Comparison of ENCODE assay signal across 8 cellular contexts in genomic region chr7:36291387-36292316, GRCh38.
DNase-seq lines count a peak whose midpoint lies in the region; ATAC-seq and TF ChIP-seq lines count a peak whose summit lies in the region.

No MANE protein-coding gene starts in this region.

- peak overlapping the region; percentile 10 to 78 (median 58) for H3K4me3 Mint-ChIP-seq in immature natural killer cell

- no peaks in the 10 kb centered on the region for H3K9me3 ChIP-seq in smooth muscle cell (replicated peaks; ENCODE audit: low read depth)

- no peak overlapping the region for H3K27ac Mint-ChIP-seq in immature natural killer cell

- peak; percentile 99 for TF ChIP-seq CTCF in smooth muscle cell (IDR thresholded peaks at IDR 0.05; ENCODE audit: borderline replicate concordance, insufficient read depth, poor library complexity, severe bottlenecking)

- H4K20me1 ChIP-seq in smooth muscle cell (ENCODE audit: low read depth): no peaks in the 10 kb centered on the region

- peaks cover 20 to 35% of the 10 kb centered on the region in 2 donors for H3K4me1 Mint-ChIP-seq in immature natural killer cell

- H3K9me3 Mint-ChIP-seq in immature natural killer cell: no peaks in the 10 kb centered on the region

- H2AFZ ChIP-seq in smooth muscle cell (ENCODE audit: low read depth): peak overlapping the region; percentile 94

- no peak for ATAC-seq in HG03095 (IDR thresholded peaks at IDR 0.05; ENCODE audit: unreplicated experiment)

- H3K9ac ChIP-seq in smooth muscle cell (ENCODE audit: low read depth): no peak overlapping the region

- H3K4me3 ChIP-seq in H7 (ENCODE audit: insufficient read depth, low read depth, low read length): no peak overlapping the region
- peak overlapping the region; percentile 50 for H3K4me3 ChIP-seq in smooth muscle cell

- H3K4me1 ChIP-seq in smooth muscle cell (ENCODE audit: low read depth): no peaks in the 10 kb centered on the region

- H3K27ac ChIP-seq in smooth muscle cell (ENCODE audit: low read depth): peak overlapping the region; percentile 39

- no peaks in the 10 kb centered on the region for H3K79me2 ChIP-seq in smooth muscle cell (ENCODE audit: low read depth)

- no peaks in the 10 kb centered on the region for H3K36me3 Mint-ChIP-seq in immature natural killer cell

- H3K27me3 ChIP-seq in H7 (ENCODE audit: control insufficient read depth, insufficient read depth, low read length) (no peaks in the 10 kb centered on the region), smooth muscle cell (ENCODE audit: low read depth) (no peaks in the 10 kb centered on the region)

- no peaks in the 10 kb centered on the region for H3F3A ChIP-seq in smooth muscle cell (ENCODE audit: low read depth)

- peaks cover 0 to 3% (median 2%) of the 10 kb centered on the region in 3 donors for H3K27me3 Mint-ChIP-seq in immature natural killer cell (ENCODE audit: low read depth in 3 of 3)

- DNase-seq in CMK (ENCODE audit: low read depth): peak; percentile 40
- DNase-seq in H7: peak; percentile 87
- DNase-seq in NCI-H2081 (lab: John Stamatoyannopoulos, UW): peak; percentile 86 to 87
- peak; percentile 61 for DNase-seq in UCSD-AML1 (lab: John Stamatoyannopoulos, UW; ENCODE audit: unreplicated experiment)
- peak; percentile 59 for DNase-seq in brain pericyte (ENCODE audit: low read depth, low spot score)
- peak; percentile 48 to 58 (median 53) for DNase-seq in immature natural killer cell
- peak; percentile 31 for DNase-seq in smooth muscle cell (lab: John Stamatoyannopoulos, UW; ENCODE audit: unreplicated experiment)

- peak overlapping the region; percentile 89 for H3K4me2 ChIP-seq in smooth muscle cell

- WGBS in smooth muscle cell (ENCODE audit: low lambda C conversion rate): 28% methylated on average over 18 of the region's 18 CpGs

- no peaks in the 10 kb centered on the region for H3K36me3 ChIP-seq in H7 (replicated peaks; ENCODE audit: control insufficient read depth, insufficient read depth, low read length)
- no peaks in the 10 kb centered on the region for H3K36me3 ChIP-seq in smooth muscle cell (ENCODE audit: low read depth)

Comparison
In these comparisons a context has a peak if more than half of its experiments do, and no peak if none do; other contexts are left out.
1. DNase-seq: peak in every context shown above with its lines; median percentile 87 in H7; 86 in NCI-H2081; 61 in UCSD-AML1; 59 in brain pericyte; 53 in immature natural killer cell; 40 in CMK; 31 in smooth muscle cell.